Comparison of ENCODE assay signal across 31 cellular contexts in genomic region chr21:42500225-42500624, GRCh38. TPM values are rescaled to one million over a fixed set of nuclear protein-coding genes. Genes with fewer than 3 reads are reported as not detected.
"Had no signal": no experiment of that assay in that cellular context is flagged by ENCODE, and none has a peak within 500 bp of the region (broad histone marks: within the 10 kb centered on the region; RNA-seq: fewer than 3 reads in every experiment).

No MANE protein-coding gene starts in this region.

- FAIRE-seq: astrocyte had no signal

- H3K36me3 Mint-ChIP-seq: activated naive CD4-positive, alpha-beta T cell treated with anti-CD3 and anti-CD28 coated beads, Interleukin-2, amount 50 U/mL, for 72 hours had no signal

- H3K27ac Mint-ChIP-seq: activated CD4-positive, alpha-beta T cell treated with anti-CD3 and anti-CD28 coated beads for 36 hours; activated CD4-positive, alpha-beta T cell treated with anti-CD3 and anti-CD28 coated beads, Interleukin-2, amount 10 ng/mL, durations not matched to agents 7 days and 5 days; activated CD8-positive, alpha-beta T cell treated with anti-CD3 and anti-CD28 coated beads, Interleukin-2, amount 10 ng/mL, durations not matched to agents 7 days and 5 days; activated naive CD4-positive, alpha-beta T cell treated with anti-CD3 and anti-CD28 coated beads for 36 hours; activated naive CD4-positive, alpha-beta T cell treated with anti-CD3 and anti-CD28 coated beads, Interleukin-2, amount 50 U/mL, for 72 hours; activated T-helper 1 cell treated with anti-CD3 and anti-CD28 coated beads, Interleukin-12 subunit alpha, Interleukin-12 subunit beta, Interleukin-2, Interleukin-4 antibody, amounts not matched to agents 30 ng/mL and 10 ng/mL and 1 ng/mL, durations not matched to agents 14 hours and 24 hours and 36 hours had no signal

- H3K27ac ChIP-seq: adrenal gland, body of pancreas, breast epithelium, SJCRH30, SK-N-MC had no signal

- H3K36me3 ChIP-seq: adrenal gland, breast epithelium, MG63, SJCRH30 had no signal

- H3K27me3 Mint-ChIP-seq: activated CD4-positive, alpha-beta T cell treated with anti-CD3 and anti-CD28 coated beads for 36 hours had no signal

- H3K4me3 Mint-ChIP-seq: activated CD4-positive, alpha-beta T cell treated with anti-CD3 and anti-CD28 coated beads for 36 hours; activated CD4-positive, alpha-beta T cell treated with anti-CD3 and anti-CD28 coated beads, Interleukin-2, amount 10 ng/mL, durations not matched to agents 7 days and 5 days; activated CD8-positive, alpha-beta T cell treated with anti-CD3 and anti-CD28 coated beads, Interleukin-2, amount 10 ng/mL, durations not matched to agents 7 days and 5 days; activated naive CD4-positive, alpha-beta T cell treated with anti-CD3 and anti-CD28 coated beads for 36 hours; activated T-cell treated with anti-CD3 and anti-CD28 coated beads, Interleukin-2, amount 50 U/mL, for 4 hours; activated T-helper 1 cell treated with anti-CD3 and anti-CD28 coated beads, Interleukin-12 subunit alpha, Interleukin-12 subunit beta, Interleukin-2, Interleukin-4 antibody, amounts not matched to agents 30 ng/mL and 10 ng/mL and 1 ng/mL, durations not matched to agents 14 hours and 24 hours and 36 hours had no signal

- DNase-seq: activated CD4-positive, alpha-beta T cell treated with anti-CD3 and anti-CD28 coated beads for 36 hours; activated CD4-positive, alpha-beta T cell treated with anti-CD3 and anti-CD28 coated beads, Interleukin-2, amount 10 ng/mL, durations not matched to agents 7 days and 5 days; activated CD4-positive, alpha-beta T cell treated with anti-CD3 and anti-CD28 coated beads, Interleukin-2, amount 50 U/mL, for 48 hours; activated CD8-positive, alpha-beta T cell treated with anti-CD3 and anti-CD28 coated beads, Interleukin-2, amount 10 ng/mL, durations not matched to agents 7 days and 5 days; activated gamma-delta T cell treated with Interleukin-2 at 50 U/mL for 16 hours; activated naive CD4-positive, alpha-beta T cell treated with anti-CD3 and anti-CD28 coated beads for 36 hours; activated T-cell treated with anti-CD3 and anti-CD28 coated beads, Interleukin-2, amount 50 U/mL, for 4 hours; body of pancreas; Kasumi-1; KG1; MG63; NCI-H1048; NCI-H1436; NCI-H1694; NCI-H1930; NCI-H2081 treated with DMSO at 0.1 percent for 48 hours; NCI-H446 treated with DMSO at 0.1 percent for 48 hours; SHP77; T1000 had no signal

- H3K9me3 Mint-ChIP-seq: activated CD4-positive, alpha-beta T cell treated with anti-CD3 and anti-CD28 coated beads, Interleukin-2, amount 10 ng/mL, durations not matched to agents 7 days and 5 days; activated naive CD4-positive, alpha-beta T cell treated with anti-CD3 and anti-CD28 coated beads for 36 hours; activated naive CD4-positive, alpha-beta T cell treated with anti-CD3 and anti-CD28 coated beads, Interleukin-2, amount 50 U/mL, for 72 hours; activated T-cell treated with anti-CD3 and anti-CD28 coated beads, Interleukin-2, amount 50 U/mL, for 4 hours; activated T-helper 1 cell treated with anti-CD3 and anti-CD28 coated beads, Interleukin-12 subunit alpha, Interleukin-12 subunit beta, Interleukin-2, Interleukin-4 antibody, amounts not matched to agents 30 ng/mL and 10 ng/mL and 1 ng/mL, durations not matched to agents 14 hours and 24 hours and 36 hours had no signal

- H3K4me1 ChIP-seq: breast epithelium, SJCRH30 had no signal

- ATAC-seq: activated CD4-positive, alpha-beta T cell treated with anti-CD3 and anti-CD28 coated beads for 36 hours; activated CD4-positive, CD25-positive, alpha-beta regulatory T cell treated with anti-CD3 and anti-CD28 coated beads, Interleukin-2, amount 50 U/mL, for 24 hours; activated CD8-positive, alpha-beta T cell treated with anti-CD3 and anti-CD28 coated beads, Interleukin-2, amount 10 ng/mL, durations not matched to agents 7 days and 5 days; activated naive CD4-positive, alpha-beta T cell treated with anti-CD3 and anti-CD28 coated beads, Interleukin-2, amount 50 U/mL, for 72 hours; activated T-cell treated with anti-CD3 and anti-CD28 coated beads, Interleukin-2, amount 50 U/mL, for 4 hours; body of pancreas; Panc1 had no signal

- H3K4me3 ChIP-seq: adrenal gland, body of pancreas, breast epithelium, MG63, SJCRH30, SK-N-MC had no signal

- H3K27me3 ChIP-seq: adrenal gland, body of pancreas, breast epithelium, SJCRH30 had no signal

- H3K9me3 ChIP-seq: adrenal gland, body of pancreas, breast epithelium, MG63, SJCRH30 had no signal

RNA-seq across cellular contexts. Expression of gene RSPH1, which starts 4.2 kb away (rescaled TPM):
- total RNA-seq: activated CD4-positive, alpha-beta T cell treated with anti-CD3 and anti-CD28 coated beads, Interleukin-2, amount 10 ng/mL, durations not matched to agents 7 days and 5 days; activated CD8-positive, alpha-beta T cell treated with anti-CD3 and anti-CD28 coated beads, Interleukin-2, amount 10 ng/mL, durations not matched to agents 7 days and 5 days; activated T-cell treated with anti-CD3 and anti-CD28 coated beads, Interleukin-2, amount 50 U/mL, for 4 hours; activated T-helper 1 cell treated with anti-CD3 and anti-CD28 coated beads, Interleukin-12 subunit alpha, Interleukin-12 subunit beta, Interleukin-2, Interleukin-4 antibody, amounts not matched to agents 30 ng/mL and 10 ng/mL and 1 ng/mL, durations not matched to agents 14 hours and 24 hours and 36 hours; cardiac septum; SJCRH30; T-helper 1 cell treated with Interleukin-12 subunit alpha and Interleukin-12 subunit beta and Interleukin-4 antibody, amounts not matched to agents 30 ng/mL and 1 ng/mL, for 36 hours; T-helper 2 cell treated with Interferon-gamma antibody and Interleukin-4, amounts not matched to agents 100 ng/mL and 5 ng/mL, for 36 hours had no signal

RNA-seq across cellular contexts. Expression of gene SLC37A1, which starts 13.4 kb away (rescaled TPM):
- total RNA-seq: SJCRH30 had no signal
